Comparison of ENCODE assay signal across 21 cellular contexts in the genomic region with DNA sequence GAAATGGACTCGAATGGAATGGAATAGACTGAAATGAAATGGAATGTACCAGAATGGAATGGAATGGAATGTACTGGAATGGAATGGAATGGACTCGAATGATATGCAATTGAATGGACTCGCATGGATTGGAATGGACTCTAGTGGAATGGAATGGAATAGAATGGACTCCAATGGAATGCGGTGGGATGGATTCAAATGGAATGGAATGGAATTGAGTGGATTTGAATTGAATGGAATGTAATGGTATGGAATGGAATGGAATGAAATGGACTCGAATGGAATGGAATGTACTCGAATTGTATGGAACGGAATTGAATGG.
DNase-seq lines count a peak whose midpoint lies in the region; ATAC-seq and TF ChIP-seq lines count a peak whose summit lies in the region.
"Had no signal": no experiment of that assay in that cellular context is flagged by ENCODE, and none has a peak within 500 bp of the region (broad histone marks: within the 10 kb centered on the region; RNA-seq: fewer than 3 reads in every experiment).

No MANE protein-coding gene starts in this region.

- no peaks in the 10 kb centered on the region for H3K36me3 Mint-ChIP-seq in activated naive CD4-positive, alpha-beta T cell treated with anti-CD3 and anti-CD28 coated beads, Interleukin-2, amount 50 U/mL, for 72 hours
- H3K36me3 Mint-ChIP-seq: IgD-negative memory B cell had no signal

- H3K27ac Mint-ChIP-seq in activated naive CD4-positive, alpha-beta T cell treated with anti-CD3 and anti-CD28 coated beads, Interleukin-2, amount 50 U/mL, for 72 hours: no peak overlapping the region
- H3K27ac Mint-ChIP-seq: CD4-positive, alpha-beta T cell; IgD-negative memory B cell had no signal

- no peaks in the 10 kb centered on the region for H3K4me1 ChIP-seq in HEK293 (ENCODE audit: control insufficient read depth, insufficient read depth, low read length)
- H3K4me1 ChIP-seq: BLaER1 treated with 17β-estradiol and CSF1 and Interleukin-3, amounts not matched to agents 10 nM and 100 nM had no signal

- no peaks in the 10 kb centered on the region for H3K9me3 Mint-ChIP-seq in activated naive CD4-positive, alpha-beta T cell treated with anti-CD3 and anti-CD28 coated beads, Interleukin-2, amount 50 U/mL, for 72 hours
- H3K9me3 Mint-ChIP-seq: CD4-positive, alpha-beta T cell had no signal

- TF ChIP-seq CTCF in HEK293 (tag by site-specific recombination; IDR thresholded peaks at IDR 0.05) (no peak; the same call in 1 of the 2 replicates), fibroblast of the aortic adventitia (IDR thresholded peaks at IDR 0.05; ENCODE audit: insufficient read depth, low read length) (no peak)

- CTCF ChIA-PET in HEK293 (lab: Yijun Ruan, JAX): no interaction called here

- no peak overlapping the region for H3K27ac ChIP-seq in HEK293 (ENCODE audit: extremely low read depth, low read depth, low read length)
- H3K27ac ChIP-seq: BLaER1 treated with 17β-estradiol and CSF1 and Interleukin-3, amounts not matched to agents 10 nM and 100 nM had no signal

- no peak for ATAC-seq in activated naive CD4-positive, alpha-beta T cell treated with anti-CD3 and anti-CD28 coated beads, Interleukin-2, amount 50 U/mL, for 72 hours

- POLR2A ChIA-PET in HEK293 (lab: Yijun Ruan, JAX): no interaction called here

- 0 out of 2 replicates have a peak, but pooled peaks cover 3% of the 10 kb centered on the region for H3K9me3 ChIP-seq in HEK293 (ENCODE audit: control insufficient read depth, insufficient read depth, low read depth, low read length)
- H3K9me3 ChIP-seq: SK-N-SH had no signal

- H3K4me3 ChIP-seq in HEK293 (ENCODE audit: low read depth, low read length) (no peak overlapping the region), fibroblast of the aortic adventitia (ENCODE audit: low read depth, low read length) (no peak overlapping the region)
- H3K4me3 ChIP-seq: BLaER1 treated with 17β-estradiol and CSF1 and Interleukin-3, amounts not matched to agents 10 nM and 100 nM had no signal

- H3K36me3 ChIP-seq in HEK293 (ENCODE audit: control insufficient read depth in 2 of 2, insufficient read depth in 1 of 2, low read length in 2 of 2): no peaks in the 10 kb centered on the region

- DNase-seq in AG08395 (ENCODE audit: low spot score) (peak; percentile 0), SK-N-DZ (ENCODE audit: low spot score) (peak; percentile 19), fibroblast of the aortic adventitia (ENCODE audit: low read depth) (peak; percentile 10), T-helper 2 cell (no peak), D341Med (ENCODE audit: low spot score) (no peak)
- no peak for DNase-seq in activated naive CD4-positive, alpha-beta T cell treated with anti-CD3 and anti-CD28 coated beads, Interleukin-2, amount 50 U/mL, for 72 hours (ENCODE audit: low spot score in 2 of 2)
- DNase-seq: AML-193; CD4-positive, alpha-beta T cell; DMS53; HCEC 1CT; NCI-H1105 treated with DMSO at 0.1 percent for 48 hours; NCI-H2029; NCI-H446; NCI-H524 treated with DMSO at 0.1 percent for 48 hours; NCI-H774; SIG-M5; SK-N-SH; SW 1271 had no signal

TF ChIP-seq in HEK293, 187 proteins besides CTCF, POLR2A, EP300 and RAD21:
- TF ChIP-seq ZFP69B (tag by site-specific recombination; IDR thresholded peaks at IDR 0.05): 0 out of 2 replicates have a peak, but pooled peaks have one; percentile 29
- no peak for TF ChIP-seq SP7 (tag by site-specific recombination; IDR thresholded peaks at IDR 0.05)
- TF ChIP-seq, protein P1, sequence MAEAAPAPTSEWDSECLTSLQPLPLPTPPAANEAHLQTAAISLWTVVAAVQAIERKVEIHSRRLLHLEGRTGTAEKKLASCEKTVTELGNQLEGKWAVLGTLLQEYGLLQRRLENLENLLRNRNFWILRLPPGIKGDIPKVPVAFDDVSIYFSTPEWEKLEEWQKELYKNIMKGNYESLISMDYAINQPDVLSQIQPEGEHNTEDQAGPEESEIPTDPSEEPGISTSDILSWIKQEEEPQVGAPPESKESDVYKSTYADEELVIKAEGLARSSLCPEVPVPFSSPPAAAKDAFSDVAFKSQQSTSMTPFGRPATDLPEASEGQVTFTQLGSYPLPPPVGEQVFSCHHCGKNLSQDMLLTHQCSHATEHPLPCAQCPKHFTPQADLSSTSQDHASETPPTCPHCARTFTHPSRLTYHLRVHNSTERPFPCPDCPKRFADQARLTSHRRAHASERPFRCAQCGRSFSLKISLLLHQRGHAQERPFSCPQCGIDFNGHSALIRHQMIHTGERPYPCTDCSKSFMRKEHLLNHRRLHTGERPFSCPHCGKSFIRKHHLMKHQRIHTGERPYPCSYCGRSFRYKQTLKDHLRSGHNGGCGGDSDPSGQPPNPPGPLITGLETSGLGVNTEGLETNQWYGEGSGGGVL (tag by site-specific recombination; IDR thresholded peaks at IDR 0.05): no peak
- peak; percentile 39; the same call in 1 of the 2 replicates for TF ChIP-seq ZNF248 (tag by site-specific recombination; IDR thresholded peaks at IDR 0.05)
- TF ChIP-seq, protein P2, sequence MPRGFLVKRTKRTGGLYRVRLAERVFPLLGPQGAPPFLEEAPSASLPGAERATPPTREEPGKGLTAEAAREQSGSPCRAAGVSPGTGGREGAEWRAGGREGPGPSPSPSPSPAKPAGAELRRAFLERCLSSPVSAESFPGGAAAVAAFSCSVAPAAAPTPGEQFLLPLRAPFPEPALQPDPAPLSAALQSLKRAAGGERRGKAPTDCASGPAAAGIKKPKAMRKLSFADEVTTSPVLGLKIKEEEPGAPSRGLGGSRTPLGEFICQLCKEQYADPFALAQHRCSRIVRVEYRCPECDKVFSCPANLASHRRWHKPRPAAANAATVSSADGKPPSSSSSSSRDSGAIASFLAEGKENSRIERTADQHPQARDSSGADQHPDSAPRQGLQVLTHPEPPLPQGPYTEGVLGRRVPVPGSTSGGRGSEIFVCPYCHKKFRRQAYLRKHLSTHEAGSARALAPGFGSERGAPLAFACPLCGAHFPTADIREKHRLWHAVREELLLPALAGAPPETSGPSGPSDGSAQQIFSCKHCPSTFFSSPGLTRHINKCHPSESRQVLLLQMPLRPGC (tag by site-specific recombination; IDR thresholded peaks at IDR 0.05): peak; percentile 47; the same call in 1 of the 2 replicates
- no peak for TF ChIP-seq ZNF23 (tag by site-specific recombination; IDR thresholded peaks at IDR 0.05; ENCODE audit: borderline replicate concordance)
- no peak for TF ChIP-seq BCL11A (tag by site-specific recombination; IDR thresholded peaks at IDR 0.05; ENCODE audit: low read depth)
- TF ChIP-seq YY1 (tag by site-specific recombination; IDR thresholded peaks at IDR 0.05): no peak
- TF ChIP-seq ZNF600 (tag by site-specific recombination; IDR thresholded peaks at IDR 0.05): peak; percentile 9
- no peak for TF ChIP-seq MZF1 (tag by site-specific recombination; IDR thresholded peaks at IDR 0.05; ENCODE audit: borderline replicate concordance)
- TF ChIP-seq ZNF138 (tag by site-specific recombination; IDR thresholded peaks at IDR 0.05; ENCODE audit: borderline replicate concordance): no peak
- TF ChIP-seq ZNF785 (tag by site-specific recombination; IDR thresholded peaks at IDR 0.05): 0 out of 2 replicates have a peak, but pooled peaks have one; percentile 47
- TF ChIP-seq ZEB2 (tag by site-specific recombination; IDR thresholded peaks at IDR 0.05): no peak
- peak; percentile 49; the same call in 1 of the 2 replicates for TF ChIP-seq ZNF792 (tag by site-specific recombination; IDR thresholded peaks at IDR 0.05)
- peak; percentile 93 for TF ChIP-seq ZNF530 (tag by site-specific recombination; IDR thresholded peaks at IDR 0.05; ENCODE audit: low read depth)
- 0 out of 2 replicates have a peak, but pooled peaks have one; percentile 11 for TF ChIP-seq ZNF658 (tag by site-specific recombination; IDR thresholded peaks at IDR 0.05)

Comparison
In these comparisons a context has a peak if more than half of its experiments do, and no peak if none do; other contexts are left out.
1. DNase-seq: peak in AG08395 (single experiment), SK-N-DZ (single experiment) and fibroblast of the aortic adventitia (single experiment); none in T-helper 2 cell (0 of 5), activated naive CD4-positive, alpha-beta T cell treated with anti-CD3 and anti-CD28 coated beads, Interleukin-2, amount 50 U/mL, for 72 hours (0 of 2) and D341Med (single experiment).